ENCODE assay signal across 8 cellular contexts in genomic region chr20:47334022-47334551, GRCh38. TPM values are rescaled to one million over a fixed set of nuclear protein-coding genes. Genes with fewer than 3 reads are reported as not detected.
DNase-seq lines count a peak whose midpoint lies in the region; ATAC-seq and TF ChIP-seq lines count a peak whose summit lies in the region.

No MANE protein-coding gene starts in this region.

- TF ChIP-seq POLR2A in esophagus squamous epithelium (IDR thresholded peaks at IDR 0.05): no peak

- intact Hi-C loops in esophagus squamous epithelium (cut with DNase I): no loop called here

- peaks cover 28 to 83% (median 63%) of the 10 kb centered on the region in 3 donors for H3K4me1 ChIP-seq in esophagus squamous epithelium

- ATAC-seq in SK-N-SH treated with all-trans-retinoic acid at 6 μM for 48 hours (peak; percentile 90), GM21576 (IDR thresholded peaks at IDR 0.05; ENCODE audit: unreplicated experiment) (no peak), GM19328 (IDR thresholded peaks at IDR 0.05; ENCODE audit: unreplicated experiment) (no peak)

- H3K36me3 ChIP-seq in esophagus squamous epithelium: peaks cover 0 to 23% (median 0%) of the 10 kb centered on the region in 3 donors

- H3K27ac ChIP-seq in esophagus squamous epithelium: peak overlapping the region; percentile 85 to 99 (median 92)

- no peaks in the 10 kb centered on the region for H3K27me3 ChIP-seq in esophagus squamous epithelium

- DNase-seq in H4 (ENCODE audit: low spot score) (peak; percentile 56), esophagus squamous epithelium (lab: John Stamatoyannopoulos, UW) (no peak), non-pigmented ciliary epithelial cell (ENCODE audit: low read depth) (peak; percentile 96), DMS 273 treated with DMSO at 0.1 percent for 48 hours (lab: John Stamatoyannopoulos, UW) (no peak), medulla oblongata (ENCODE audit: extremely low spot score) (no peak)

- no peaks in the 10 kb centered on the region for H3K9me3 ChIP-seq in esophagus squamous epithelium

- peak overlapping the region; percentile 7 to 40 (median 22) for H3K4me3 ChIP-seq in esophagus squamous epithelium

- no peak for TF ChIP-seq CTCF in esophagus squamous epithelium (IDR thresholded peaks at IDR 0.05)

- WGBS in esophagus squamous epithelium, 2 donors: 10 to 14% methylated on average over 6 of the region's 6 CpGs

TF ChIP-seq in SK-N-SH treated with all-trans-retinoic acid at 6 μM for 48 hours, 23 proteins besides CTCF, POLR2A, EP300 and RAD21:
- TF ChIP-seq TOX (CRISPR knock-in tag; IDR thresholded peaks at IDR 0.05; ENCODE audit: borderline replicate concordance) (peak; percentile 47; the same call in 1 of the 2 replicates), ISL1 (CRISPR knock-in tag; IDR thresholded peaks at IDR 0.05) (peak; percentile 81), ZC3H10 (CRISPR knock-in tag; IDR thresholded peaks at IDR 0.05) (0 out of 2 replicates have a peak, but pooled peaks have one; percentile 36), PATZ1 (CRISPR knock-in tag; IDR thresholded peaks at IDR 0.05; ENCODE audit: borderline replicate concordance) (no peak), CREB5 (CRISPR knock-in tag; IDR thresholded peaks at IDR 0.05; ENCODE audit: low read depth) (peak; percentile 76)

RNA-seq across cellular contexts. Expression of gene ZMYND8, which starts 22.4 kb away (rescaled TPM):
- total RNA-seq in H4 (2014; rRNA removed; shearing (Covaris generic)): 9.0 and 11.7 TPM in 2 replicates
- 10 to 100 TPM; 21.5 to 26.3 (median 24.3) TPM for total RNA-seq in esophagus squamous epithelium

Comparison
In these comparisons a context has a peak if more than half of its experiments do, and no peak if none do; other contexts are left out.
1. DNase-seq: peak in H4 (single experiment) and non-pigmented ciliary epithelial cell (single experiment); none in esophagus squamous epithelium (single experiment), DMS 273 treated with DMSO at 0.1 percent for 48 hours (single experiment) and medulla oblongata (single experiment).